9 cellular contexts compared by ENCODE assay signal in genomic region chr7:157690058-157690832, GRCh38.
DNase-seq lines count a peak whose midpoint lies in the region; ATAC-seq and TF ChIP-seq lines count a peak whose summit lies in the region.
"Had no signal": no experiment of that assay in that cellular context is flagged by ENCODE, and none has a peak within 500 bp of the region (broad histone marks: within the 10 kb centered on the region; RNA-seq: fewer than 3 reads in every experiment).

No MANE protein-coding gene starts in this region.

- no peaks in the 10 kb centered on the region for H3K36me3 Mint-ChIP-seq in activated T-cell treated with anti-CD3 and anti-CD28 coated beads, Interleukin-2, amount 50 U/mL, for 4 hours (ENCODE audit: insufficient read depth)
- no peaks in the 10 kb centered on the region for H3K36me3 Mint-ChIP-seq in activated CD8-positive, alpha-beta T cell treated with anti-CD3 and anti-CD28 coated beads for 36 hours (ENCODE audit: low read depth)
- H3K36me3 Mint-ChIP-seq: memory B cell had no signal

- intact Hi-C loops in activated CD8-positive, alpha-beta T cell treated with anti-CD3 and anti-CD28 coated beads for 36 hours (cut with micrococcal nuclease): no loop called here
- intact Hi-C loops in right lobe of liver (cut with DNase I): no loop called here
- intact Hi-C loops in transverse colon (cut with DNase I; ENCODE audit: low total_unique reads): no loop called here

- H3K27ac ChIP-seq in right lobe of liver: no peak overlapping the region
- H3K27ac ChIP-seq in transverse colon: peak overlapping the region in 2 of 4 donors; percentile 42 to 50

- H3K9me3 ChIP-seq in right lobe of liver (no peaks in the 10 kb centered on the region), transverse colon (no peaks in the 10 kb centered on the region)

- H3K27me3 ChIP-seq in right lobe of liver (peaks cover 9 to 25% of the 10 kb centered on the region in 2 donors), transverse colon (peaks cover 96% of the 10 kb centered on the region)

- H3K36me3 ChIP-seq in right lobe of liver: no peaks in the 10 kb centered on the region
- H3K36me3 ChIP-seq in transverse colon: no peaks in the 10 kb centered on the region

- no peak for DNase-seq in activated T-cell treated with anti-CD3 and anti-CD28 coated beads, Interleukin-2, amount 50 U/mL, for 4 hours
- DNase-seq in activated T-cell treated with anti-CD3 and anti-CD28 coated beads for 4 hours (no peak), right lobe of liver (peak in 1 of 3 donors; percentile 36), transverse colon (no peak), activated gamma-delta T cell treated with Interleukin-2 at 50 U/mL for 16 hours (no peak), 8988T (no peak), amniotic stem cell (lab: John Stamatoyannopoulos, UW) (no peak)
- no peak for DNase-seq in activated CD8-positive, alpha-beta T cell treated with anti-CD3 and anti-CD28 coated beads for 36 hours

- no peak for TF ChIP-seq EP300 in transverse colon (IDR thresholded peaks at IDR 0.05; ENCODE audit: low read depth)

- POLR2A ChIA-PET in activated CD8-positive, alpha-beta T cell treated with anti-CD3 and anti-CD28 coated beads for 36 hours (lab: Charles Lee): no interaction called here

- peak overlapping the region in 2 of 3 donors; percentile 16 to 29 for H3K4me3 ChIP-seq in right lobe of liver
- peak overlapping the region in 3 of 4 donors; percentile 25 to 45 (median 41) for H3K4me3 ChIP-seq in transverse colon

- CTCF ChIA-PET in activated CD8-positive, alpha-beta T cell treated with anti-CD3 and anti-CD28 coated beads for 36 hours (lab: Charles Lee): no interaction called here

- H3K27ac Mint-ChIP-seq in activated CD8-positive, alpha-beta T cell treated with anti-CD3 and anti-CD28 coated beads for 36 hours: no peak overlapping the region
- H3K27ac Mint-ChIP-seq: memory B cell had no signal

- H3K27me3 Mint-ChIP-seq in activated T-cell treated with anti-CD3 and anti-CD28 coated beads, Interleukin-2, amount 50 U/mL, for 4 hours (ENCODE audit: low read depth): peaks cover 55% of the 10 kb centered on the region
- peaks cover 54% of the 10 kb centered on the region for H3K27me3 Mint-ChIP-seq in activated CD8-positive, alpha-beta T cell treated with anti-CD3 and anti-CD28 coated beads for 36 hours

- no peaks in the 10 kb centered on the region for H3K4me1 ChIP-seq in right lobe of liver
- H3K4me1 ChIP-seq in transverse colon: peaks cover 0 to 38% (median 31%) of the 10 kb centered on the region in 4 donors

- H3K4me1 Mint-ChIP-seq in activated T-cell treated with anti-CD3 and anti-CD28 coated beads, Interleukin-2, amount 50 U/mL, for 4 hours (ENCODE audit: low read depth): peaks cover 25% of the 10 kb centered on the region
- peaks cover 24% of the 10 kb centered on the region for H3K4me1 Mint-ChIP-seq in activated CD8-positive, alpha-beta T cell treated with anti-CD3 and anti-CD28 coated beads for 36 hours (ENCODE audit: low read depth)
- H3K4me1 Mint-ChIP-seq: memory B cell had no signal

- WGBS in right lobe of liver (ENCODE audit: insufficient coverage, low coverage, low lambda C conversion rate, missing lambda C conversion rate): 1% methylated on average over 16 of the region's 70 CpGs
- WGBS in transverse colon (ENCODE audit: low coverage in 1 of 2), 2 donors: 2% methylated on average over 53 of the region's 70 CpGs; no CpG with 5 or more reads in 1 of the 2 donors

- H3K4me3 Mint-ChIP-seq in activated T-cell treated with anti-CD3 and anti-CD28 coated beads, Interleukin-2, amount 50 U/mL, for 4 hours: peak overlapping the region; percentile 53
- H3K4me3 Mint-ChIP-seq in activated CD8-positive, alpha-beta T cell treated with anti-CD3 and anti-CD28 coated beads for 36 hours: peak overlapping the region; percentile 53
- H3K4me3 Mint-ChIP-seq: memory B cell had no signal

- in situ Hi-C loops in transverse colon (cut with MboI; ENCODE audit: low pct_ligation_motif_present in 1 of 4, low pct_unique_long_range_greater_than_20kb in 1 of 4, low sequenced_read_pairs in 3 of 4): no loop called here

- peak in 1 of 2 donors; percentile 17 for ATAC-seq in activated T-cell treated with anti-CD3 and anti-CD28 coated beads, Interleukin-2, amount 50 U/mL, for 4 hours
- no peak for ATAC-seq in activated CD8-positive, alpha-beta T cell treated with anti-CD3 and anti-CD28 coated beads for 36 hours
- ATAC-seq in right lobe of liver: no peak

- H3K9me3 Mint-ChIP-seq in activated T-cell treated with anti-CD3 and anti-CD28 coated beads, Interleukin-2, amount 50 U/mL, for 4 hours: no peaks in the 10 kb centered on the region
- no peaks in the 10 kb centered on the region for H3K9me3 Mint-ChIP-seq in activated CD8-positive, alpha-beta T cell treated with anti-CD3 and anti-CD28 coated beads for 36 hours
- H3K9me3 Mint-ChIP-seq: memory B cell had no signal

- TF ChIP-seq CTCF in activated CD8-positive, alpha-beta T cell treated with anti-CD3 and anti-CD28 coated beads for 36 hours (IDR thresholded peaks at IDR 0.05): no peak
- TF ChIP-seq CTCF in right lobe of liver (IDR thresholded peaks at IDR 0.05): no peak
- TF ChIP-seq CTCF in transverse colon (IDR thresholded peaks at IDR 0.05): no peak

- no peak for TF ChIP-seq POLR2A in right lobe of liver (IDR thresholded peaks at IDR 0.05)
- TF ChIP-seq POLR2A in transverse colon (IDR thresholded peaks at IDR 0.05): no peak
